Comparison of ENCODE assay signal across 15 cellular contexts in genomic region chr9:91075279-91075678, GRCh38.
"Had no signal": no experiment of that assay in that cellular context is flagged by ENCODE, and none has a peak within 500 bp of the region (broad histone marks: within the 10 kb centered on the region; RNA-seq: fewer than 3 reads in every experiment).

No MANE protein-coding gene starts in this region.

- H3K4me3 Mint-ChIP-seq: naive thymus-derived CD8-positive, alpha-beta T cell had no signal

- ATAC-seq: left lobe of liver; naive thymus-derived CD8-positive, alpha-beta T cell had no signal

- H3K36me3 Mint-ChIP-seq: naive thymus-derived CD8-positive, alpha-beta T cell had no signal

- H3K4me3 ChIP-seq: ascending aorta, cardiac muscle cell, esophagus muscularis mucosa, hepatocyte, stomach, testis had no signal

- H3K27ac ChIP-seq: ascending aorta, cardiac muscle cell, esophagus muscularis mucosa, hepatocyte, stomach had no signal

- H3K9me3 Mint-ChIP-seq: naive thymus-derived CD8-positive, alpha-beta T cell had no signal

- H3K27me3 Mint-ChIP-seq: naive thymus-derived CD8-positive, alpha-beta T cell had no signal

- DNase-seq: activated CD4-positive, alpha-beta T cell treated with anti-CD3 and anti-CD28 coated beads for 48 hours; activated CD8-positive, alpha-beta memory T cell treated with anti-CD3 and anti-CD28 coated beads for 24 hours; activated naive CD4-positive, alpha-beta T cell treated with Interleukin-2 at 50 U/mL for 16 hours; activated T-cell treated with anti-CD3 and anti-CD28 coated beads for 4 hours; mammary epithelial cell; naive thymus-derived CD8-positive, alpha-beta T cell; small intestine; stomach; T-helper 2 cell had no signal

- H3K27me3 ChIP-seq: ascending aorta, cardiac muscle cell, esophagus muscularis mucosa, hepatocyte, stomach, testis had no signal

- H3K9me3 ChIP-seq: ascending aorta, esophagus muscularis mucosa, stomach, testis had no signal

- H3K36me3 ChIP-seq: ascending aorta, cardiac muscle cell, esophagus muscularis mucosa, stomach had no signal
